28 cellular contexts compared by ENCODE assay signal in the genomic region with DNA sequence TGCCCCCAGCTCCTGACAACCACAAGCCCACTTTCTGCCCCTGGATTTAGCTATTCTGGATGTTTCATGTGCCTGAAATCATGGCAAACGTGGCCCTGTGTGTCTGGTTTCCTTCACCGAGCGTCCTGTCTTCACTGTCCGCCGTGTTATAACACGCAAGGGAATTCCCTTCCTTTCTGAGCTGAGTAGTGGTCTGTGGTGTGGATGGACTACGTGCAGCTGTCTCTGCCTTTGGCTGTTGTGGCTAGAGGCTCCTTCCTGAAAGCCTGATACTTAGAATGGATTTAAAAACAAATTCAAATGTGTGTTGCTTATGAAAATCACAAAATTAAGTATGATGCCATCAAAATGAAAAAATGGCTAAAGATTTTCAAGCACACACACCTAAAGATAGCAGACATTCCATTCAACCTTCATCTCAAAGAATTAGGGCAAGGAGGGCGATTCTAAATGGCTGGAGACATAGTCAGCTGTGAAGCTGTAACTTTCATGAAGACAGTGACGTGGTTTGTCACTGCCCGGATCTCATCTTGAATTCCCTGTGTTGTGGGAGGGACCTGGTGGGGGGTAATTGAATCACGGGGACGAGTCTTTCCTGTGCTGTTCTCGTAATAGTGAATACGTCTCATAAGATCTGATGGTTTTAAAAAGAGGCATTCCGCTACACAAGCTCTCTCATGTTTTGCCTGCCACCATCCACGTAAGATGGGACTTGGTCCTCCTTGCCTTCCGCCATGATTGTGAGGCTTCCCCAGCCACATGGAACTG. TPM values are rescaled to one million over a fixed set of nuclear protein-coding genes. Genes with fewer than 3 reads are reported as not detected.
"Had no signal": no experiment of that assay in that cellular context is flagged by ENCODE, and none has a peak within 500 bp of the region (broad histone marks: within the 10 kb centered on the region; RNA-seq: fewer than 3 reads in every experiment).

No MANE protein-coding gene starts in this region.

- H3K4me2 ChIP-seq: SK-N-SH had no signal

- H3K4me3 ChIP-seq: cardiac muscle cell, left lung, prostate gland, right atrium auricular region, skin epidermis, suprapubic skin had no signal

- H3K9me3 ChIP-seq: prostate gland, right atrium auricular region, SK-N-SH, suprapubic skin had no signal

- H3K27me3 Mint-ChIP-seq: activated naive CD8-positive, alpha-beta T cell treated with anti-CD3 and anti-CD28 coated beads for 36 hours; stimulated activated naive CD8-positive, alpha-beta T cell treated with anti-CD3 and anti-CD28 coated beads, Interleukin-15, Interleukin-2, amounts not matched to agents 100 ng/mL and 50 ng/mL, for 24 hours had no signal

- H3K27ac Mint-ChIP-seq: activated naive CD8-positive, alpha-beta T cell treated with anti-CD3 and anti-CD28 coated beads for 36 hours; activated T-helper 1 cell treated with anti-CD3 and anti-CD28 coated beads, Interleukin-12 subunit alpha, Interleukin-12 subunit beta, Interleukin-2, Interleukin-4 antibody, amounts not matched to agents 30 ng/mL and 10 ng/mL and 1 ng/mL, durations not matched to agents 14 hours and 24 hours and 36 hours; effector memory CD8-positive, alpha-beta T cell; natural killer cell treated with Interleukin-12 subunit alpha and Interleukin-12 subunit beta and Interleukin-15 and Interleukin-18, amount 100 ng/mL, for 72 hours; stimulated activated naive CD8-positive, alpha-beta T cell treated with anti-CD3 and anti-CD28 coated beads, Interleukin-15, Interleukin-2, amounts not matched to agents 100 ng/mL and 50 ng/mL, for 24 hours had no signal

- DNase-seq: activated CD4-positive, alpha-beta T cell treated with anti-CD3 and anti-CD28 coated beads, Interleukin-2, amount 50 U/mL, for 1 hour; activated naive CD4-positive, alpha-beta T cell; activated naive CD8-positive, alpha-beta T cell treated with anti-CD3 and anti-CD28 coated beads for 36 hours; activated T-cell treated with anti-CD3 and anti-CD28 coated beads for 4 hours; amygdala; effector memory CD8-positive, alpha-beta T cell; foreskin melanocyte; glutamatergic neuron; kidney; left lung; mammary epithelial cell; occipital lobe; SK-N-SH; stimulated activated CD4-positive, alpha-beta T cell treated with anti-CD3 and anti-CD28 coated beads, Interleukin-15, amount 100 ng/mL, for 24 hours; stimulated activated CD4-positive, alpha-beta T cell treated with anti-CD3 and anti-CD28 coated beads, Interleukin-2, amount 100 ng/mL, for 48 hours; T-helper 1 cell; T1000 had no signal

- H3K36me3 ChIP-seq: cardiac muscle cell, left lung, prostate gland, right atrium auricular region, suprapubic skin had no signal

- FAIRE-seq: kidney had no signal

- ATAC-seq: activated CD4-positive, CD25-positive, alpha-beta regulatory T cell treated with anti-CD3 and anti-CD28 coated beads, Interleukin-2, amount 50 U/mL, for 24 hours; effector memory CD8-positive, alpha-beta T cell; natural killer cell treated with Interleukin-12 subunit alpha and Interleukin-12 subunit beta and Interleukin-15 and Interleukin-18, amount 100 ng/mL, for 72 hours had no signal

- H3K27me3 ChIP-seq: left lung, right atrium auricular region had no signal

- H3K4me1 ChIP-seq: left lung, prostate gland, suprapubic skin had no signal

- H3K4me3 Mint-ChIP-seq: activated naive CD8-positive, alpha-beta T cell treated with anti-CD3 and anti-CD28 coated beads for 36 hours; activated T-helper 1 cell treated with anti-CD3 and anti-CD28 coated beads, Interleukin-12 subunit alpha, Interleukin-12 subunit beta, Interleukin-2, Interleukin-4 antibody, amounts not matched to agents 30 ng/mL and 10 ng/mL and 1 ng/mL, durations not matched to agents 14 hours and 24 hours and 36 hours; effector memory CD8-positive, alpha-beta T cell; natural killer cell treated with Interleukin-12 subunit alpha and Interleukin-12 subunit beta and Interleukin-15 and Interleukin-18, amount 100 ng/mL, for 72 hours; stimulated activated naive CD8-positive, alpha-beta T cell treated with anti-CD3 and anti-CD28 coated beads, Interleukin-15, Interleukin-2, amounts not matched to agents 100 ng/mL and 50 ng/mL, for 24 hours had no signal

- H3K9me3 Mint-ChIP-seq: natural killer cell treated with Interleukin-12 subunit alpha and Interleukin-12 subunit beta and Interleukin-15 and Interleukin-18, amount 100 ng/mL, for 72 hours had no signal

- H3K9ac ChIP-seq: SK-N-SH had no signal

- H3K27ac ChIP-seq: cardiac muscle cell, left lung, prostate gland, skin epidermis, suprapubic skin had no signal

RNA-seq across cellular contexts. Expression of a gene that starts 30.5 kb away (rescaled TPM):
- total RNA-seq: fibroblast of lung had no signal
- polyA plus RNA-seq: fibroblast of lung, mammary epithelial cell had no signal

RNA-seq across cellular contexts. Expression of a gene that starts 31.0 kb away (rescaled TPM):
- total RNA-seq: activated naive CD8-positive, alpha-beta T cell treated with anti-CD3 and anti-CD28 coated beads for 36 hours; activated T-helper 1 cell treated with anti-CD3 and anti-CD28 coated beads, Interleukin-12 subunit alpha, Interleukin-12 subunit beta, Interleukin-2, Interleukin-4 antibody, amounts not matched to agents 30 ng/mL and 10 ng/mL and 1 ng/mL, durations not matched to agents 14 hours and 24 hours and 36 hours; dermis microvascular lymphatic vessel endothelial cell; fibroblast of lung; left lung; mammary epithelial cell; natural killer cell treated with Interleukin-12 subunit alpha and Interleukin-12 subunit beta and Interleukin-15 and Interleukin-18, amount 100 ng/mL, for 72 hours; occipital lobe; right atrium auricular region had no signal
- polyA plus RNA-seq: fibroblast of lung, mammary epithelial cell, SK-N-SH had no signal
